In the genomic region with DNA sequence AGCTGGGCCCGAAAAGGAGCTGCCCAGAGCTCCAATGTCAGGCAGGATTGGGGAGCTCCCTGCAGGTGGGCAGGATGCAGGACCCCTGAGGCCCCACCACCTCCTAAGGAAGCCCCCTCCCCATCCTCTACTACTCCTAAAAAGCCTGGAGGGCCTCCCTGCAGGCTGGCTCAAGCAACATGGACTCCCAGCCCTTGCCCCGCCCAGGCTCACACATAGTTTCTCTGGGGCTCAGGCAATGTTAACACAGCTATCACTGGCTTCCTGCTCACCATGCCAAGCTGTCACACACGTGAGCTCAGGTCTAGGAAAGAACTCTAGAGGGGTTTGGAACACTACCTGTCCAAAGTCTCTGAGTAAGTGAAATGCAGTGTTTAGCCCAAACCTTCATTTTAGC, we compare ENCODE assay signal across 1 cellular context.
TF ChIP-seq lines count a peak whose summit lies in the region.

No MANE protein-coding gene starts in this region.

TF ChIP-seq in K562, 482 proteins besides CTCF, POLR2A, EP300 and RAD21 (continued from another document):
- TF ChIP-seq, protein P1, sequence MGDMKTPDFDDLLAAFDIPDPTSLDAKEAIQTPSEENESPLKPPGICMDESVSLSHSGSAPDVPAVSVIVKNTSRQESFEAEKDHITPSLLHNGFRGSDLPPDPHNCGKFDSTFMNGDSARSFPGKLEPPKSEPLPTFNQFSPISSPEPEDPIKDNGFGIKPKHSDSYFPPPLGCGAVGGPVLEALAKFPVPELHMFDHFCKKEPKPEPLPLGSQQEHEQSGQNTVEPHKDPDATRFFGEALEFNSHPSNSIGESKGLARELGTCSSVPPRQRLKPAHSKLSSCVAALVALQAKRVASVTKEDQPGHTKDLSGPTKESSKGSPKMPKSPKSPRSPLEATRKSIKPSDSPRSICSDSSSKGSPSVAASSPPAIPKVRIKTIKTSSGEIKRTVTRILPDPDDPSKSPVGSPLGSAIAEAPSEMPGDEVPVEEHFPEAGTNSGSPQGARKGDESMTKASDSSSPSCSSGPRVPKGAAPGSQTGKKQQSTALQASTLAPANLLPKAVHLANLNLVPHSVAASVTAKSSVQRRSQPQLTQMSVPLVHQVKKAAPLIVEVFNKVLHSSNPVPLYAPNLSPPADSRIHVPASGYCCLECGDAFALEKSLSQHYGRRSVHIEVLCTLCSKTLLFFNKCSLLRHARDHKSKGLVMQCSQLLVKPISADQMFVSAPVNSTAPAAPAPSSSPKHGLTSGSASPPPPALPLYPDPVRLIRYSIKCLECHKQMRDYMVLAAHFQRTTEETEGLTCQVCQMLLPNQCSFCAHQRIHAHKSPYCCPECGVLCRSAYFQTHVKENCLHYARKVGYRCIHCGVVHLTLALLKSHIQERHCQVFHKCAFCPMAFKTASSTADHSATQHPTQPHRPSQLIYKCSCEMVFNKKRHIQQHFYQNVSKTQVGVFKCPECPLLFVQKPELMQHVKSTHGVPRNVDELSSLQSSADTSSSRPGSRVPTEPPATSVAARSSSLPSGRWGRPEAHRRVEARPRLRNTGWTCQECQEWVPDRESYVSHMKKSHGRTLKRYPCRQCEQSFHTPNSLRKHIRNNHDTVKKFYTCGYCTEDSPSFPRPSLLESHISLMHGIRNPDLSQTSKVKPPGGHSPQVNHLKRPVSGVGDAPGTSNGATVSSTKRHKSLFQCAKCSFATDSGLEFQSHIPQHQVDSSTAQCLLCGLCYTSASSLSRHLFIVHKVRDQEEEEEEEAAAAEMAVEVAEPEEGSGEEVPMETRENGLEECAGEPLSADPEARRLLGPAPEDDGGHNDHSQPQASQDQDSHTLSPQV (IDR thresholded peaks at IDR 0.05): 0 out of 2 replicates have a peak, but pooled peaks have one; percentile 33
- no peak for TF ChIP-seq EHMT2 (IDR thresholded peaks at IDR 0.05)
TF ChIP-seq in K562: peak in this region for 2.
